Comparison of ENCODE assay signal across 16 cellular contexts in the genomic region with DNA sequence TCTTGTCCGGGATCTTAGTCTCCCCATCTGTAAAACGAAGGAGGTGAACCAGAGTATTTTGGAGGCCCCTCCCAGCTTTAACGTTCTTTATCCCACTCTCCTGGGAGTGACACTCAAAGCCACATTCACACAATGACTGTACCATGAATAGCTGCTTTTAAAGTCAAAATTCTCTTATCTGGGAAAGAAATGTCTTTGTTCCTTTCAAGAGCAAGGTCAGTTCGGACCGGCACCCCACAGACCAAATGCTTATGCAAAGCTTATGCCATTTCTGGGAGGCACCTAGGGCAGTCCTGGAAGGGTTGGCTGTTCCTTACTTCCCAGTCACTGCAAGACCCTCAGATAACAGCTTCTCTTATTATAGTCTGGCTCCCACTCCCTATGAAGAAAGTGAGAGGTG. TPM values are rescaled to one million over a fixed set of nuclear protein-coding genes. Genes with fewer than 3 reads are reported as not detected.
A peak's percentile ranks its signal among the peaks of the same experiment; 100 is the strongest.
DNase-seq lines count a peak whose midpoint lies in the region; ATAC-seq and TF ChIP-seq lines count a peak whose summit lies in the region.
"Had no signal": no experiment of that assay in that cellular context is flagged by ENCODE, and none has a peak within 500 bp of the region (broad histone marks: within the 10 kb centered on the region; RNA-seq: fewer than 3 reads in every experiment).

No MANE protein-coding gene starts in this region.

- no peak for TF ChIP-seq POLR2A in ovary (IDR thresholded peaks at IDR 0.05)

- no peak overlapping the region for H3K27ac ChIP-seq in neural progenitor cell
- no peak overlapping the region for H3K27ac ChIP-seq in ovary
- no peak overlapping the region for H3K27ac ChIP-seq in hepatocyte
- H3K27ac ChIP-seq: GM23248 had no signal

- H4K20me1 ChIP-seq in neural progenitor cell (ENCODE audit: low read depth) = no peaks in the 10 kb centered on the region
- no peaks in the 10 kb centered on the region for H4K20me1 ChIP-seq in hepatocyte (ENCODE audit: insufficient read depth, poor library complexity, severe bottlenecking)

- no peak overlapping the region for H3K9ac ChIP-seq in neural progenitor cell
- H3K9ac ChIP-seq: GM23248 had no signal

- H3K36me3 Mint-ChIP-seq in WTC11 = no peaks in the 10 kb centered on the region
- H3K36me3 Mint-ChIP-seq in neural progenitor cell = peaks cover 4% of the 10 kb centered on the region

- H2AFZ ChIP-seq in neural progenitor cell (replicated peaks) (no peak overlapping the region), hepatocyte (no peak overlapping the region)
- H2AFZ ChIP-seq: GM23248 had no signal

- CTCF ChIA-PET in WTC11 (lab: Charles Lee) = interaction anchor here (0.7 to 1.2 kb wide), 9 partner anchors 9 to 370 kb away, joined by 3 to 4 read pairs (median 3); no protein-coding TSS in a partner anchor

- 46 to 57% (median 52%) methylated on average over 5 of the region's 5 CpGs for WGBS in ovary, 3 donors
- 66% methylated on average over 5 of the region's 5 CpGs for WGBS in hepatocyte (ENCODE audit: low lambda C conversion rate, missing lambda C conversion rate)

- ATAC-seq in WTC11 = peak; percentile 80
- no peak for ATAC-seq in HG02981 (IDR thresholded peaks at IDR 0.05; ENCODE audit: unreplicated experiment)

- H3K4me3 ChIP-seq in HAP-1 (no peak overlapping the region), neural progenitor cell (no peak overlapping the region), ovary (no peak overlapping the region), hepatocyte (no peak overlapping the region)
- H3K4me3 ChIP-seq: GM23248 had no signal

- H3K4me3 Mint-ChIP-seq in WTC11 = peak overlapping the region; percentile 5; the same call in 1 of the 2 replicates
- H3K4me3 Mint-ChIP-seq in neural progenitor cell = peak overlapping the region; percentile 17
- H3K4me3 Mint-ChIP-seq: CD4-positive, alpha-beta T cell had no signal

- H3K79me2 ChIP-seq in neural progenitor cell (ENCODE audit: low read depth) (no peaks in the 10 kb centered on the region), hepatocyte (no peaks in the 10 kb centered on the region)

- intact Hi-C loops in ovary (cut with DNase I) = no loop called here

- peaks cover 34% of the 10 kb centered on the region for H3K4me1 Mint-ChIP-seq in WTC11
- peaks cover 63% of the 10 kb centered on the region for H3K4me1 Mint-ChIP-seq in neural progenitor cell

- H3K9me3 ChIP-seq in HAP-1 (no peaks in the 10 kb centered on the region), neural progenitor cell (ENCODE audit: low read depth) (no peaks in the 10 kb centered on the region), ovary (no peaks in the 10 kb centered on the region), hepatocyte (ENCODE audit: low read depth) (no peaks in the 10 kb centered on the region)
- H3K9me3 ChIP-seq: BE2C, Caco-2 had no signal

- in situ Hi-C loops in HAP-1 (cut with MboI; ENCODE audit: low sequenced_read_pairs) = no loop called here

- 0 out of 2 replicates have a peak overlapping the region, but pooled peaks have one; percentile 27 for H3K27ac Mint-ChIP-seq in WTC11
- H3K27ac Mint-ChIP-seq in neural progenitor cell = peak overlapping the region; percentile 67
- H3K27ac Mint-ChIP-seq: CD4-positive, alpha-beta T cell had no signal

- no peak for TF ChIP-seq EP300 in ovary (IDR thresholded peaks at IDR 0.05)

- H3K36me3 ChIP-seq in HAP-1 (replicated peaks) (no peaks in the 10 kb centered on the region), neural progenitor cell (no peaks in the 10 kb centered on the region), ovary (no peaks in the 10 kb centered on the region), hepatocyte (replicated peaks; ENCODE audit: insufficient read depth, low read depth) (no peaks in the 10 kb centered on the region)
- H3K36me3 ChIP-seq: BE2C had no signal

- peak; percentile 70 to 84 for DNase-seq in HAP-1 (ENCODE audit: low spot score in 2 of 2)
- DNase-seq in WTC11 (ENCODE audit: low spot score) = no peak
- DNase-seq in iPS-NIHi11 (ENCODE audit: low spot score) = peak; percentile 21
- no peak for DNase-seq in neural progenitor cell (ENCODE audit: low spot score)
- DNase-seq in ovary = no peak
- no peak for DNase-seq in hepatocyte (ENCODE audit: low spot score)
- DNase-seq in NCI-H1092 (lab: John Stamatoyannopoulos, UW) = no peak
- DNase-seq: ACHN; BE2C; C1 segment of cervical spinal cord; Caco-2; CD4-positive, alpha-beta T cell; GM23248; HCEC 1CT; KG1 had no signal

- no peaks in the 10 kb centered on the region for H3F3A ChIP-seq in neural progenitor cell (ENCODE audit: low read depth)

- no peaks in the 10 kb centered on the region for H3K9me2 ChIP-seq in hepatocyte (replicated peaks; ENCODE audit: insufficient read depth)

- POLR2A ChIA-PET in WTC11 (lab: Charles Lee) = no interaction called here

- H3K27me3 Mint-ChIP-seq in WTC11 (ENCODE audit: low read depth) = no peaks in the 10 kb centered on the region
- peaks cover 8% of the 10 kb centered on the region for H3K27me3 Mint-ChIP-seq in neural progenitor cell (ENCODE audit: insufficient read depth, low read depth)
- H3K27me3 Mint-ChIP-seq: CD4-positive, alpha-beta T cell had no signal

- peaks cover 22% of the 10 kb centered on the region for H3K4me1 ChIP-seq in HAP-1
- peaks cover 30% of the 10 kb centered on the region for H3K4me1 ChIP-seq in neural progenitor cell
- peaks cover 2% of the 10 kb centered on the region for H3K4me1 ChIP-seq in ovary (ENCODE audit: insufficient read depth)
- no peaks in the 10 kb centered on the region for H3K4me1 ChIP-seq in hepatocyte (ENCODE audit: insufficient read depth)
- H3K4me1 ChIP-seq: BE2C, Caco-2 had no signal

- peaks cover 11% of the 10 kb centered on the region for H3K9me3 Mint-ChIP-seq in WTC11
- H3K9me3 Mint-ChIP-seq in neural progenitor cell = peaks cover 6% of the 10 kb centered on the region
- H3K9me3 Mint-ChIP-seq: CD4-positive, alpha-beta T cell had no signal

- TF ChIP-seq CTCF in WTC11 (IDR thresholded peaks at IDR 0.05) (no peak), neural progenitor cell (IDR thresholded peaks at IDR 0.05) (no peak), ovary (IDR thresholded peaks at IDR 0.05) (no peak), hepatocyte (IDR thresholded peaks at IDR 0.05; ENCODE audit: poor library complexity) (no peak)

- H3K27me3 ChIP-seq in HAP-1 (ENCODE audit: low read depth) = no peaks in the 10 kb centered on the region
- no peaks in the 10 kb centered on the region for H3K27me3 ChIP-seq in neural progenitor cell
- no peaks in the 10 kb centered on the region for H3K27me3 ChIP-seq in ovary
- H3K27me3 ChIP-seq in hepatocyte = no peaks in the 10 kb centered on the region
- H3K27me3 ChIP-seq: BE2C had no signal

- no peak overlapping the region for H3K4me2 ChIP-seq in neural progenitor cell
- no peak overlapping the region for H3K4me2 ChIP-seq in hepatocyte

TF ChIP-seq in WTC11, 78 proteins besides CTCF, POLR2A, EP300 and RAD21:
- TF ChIP-seq SP1 (CRISPR knock-in tag; conservative IDR thresholded peaks at IDR 0.05) = no peak
- TF ChIP-seq, protein P1, sequence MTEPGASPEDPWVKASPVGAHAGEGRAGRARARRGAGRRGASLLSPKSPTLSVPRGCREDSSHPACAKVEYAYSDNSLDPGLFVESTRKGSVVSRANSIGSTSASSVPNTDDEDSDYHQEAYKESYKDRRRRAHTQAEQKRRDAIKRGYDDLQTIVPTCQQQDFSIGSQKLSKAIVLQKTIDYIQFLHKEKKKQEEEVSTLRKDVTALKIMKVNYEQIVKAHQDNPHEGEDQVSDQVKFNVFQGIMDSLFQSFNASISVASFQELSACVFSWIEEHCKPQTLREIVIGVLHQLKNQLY (CRISPR knock-in tag; IDR thresholded peaks at IDR 0.05) = no peak
- no peak for TF ChIP-seq CREM (CRISPR knock-in tag; IDR thresholded peaks at IDR 0.05)
- no peak for TF ChIP-seq SMAD4 (CRISPR knock-in tag; IDR thresholded peaks at IDR 0.05)
- no peak for TF ChIP-seq ZNF532 (CRISPR knock-in tag; IDR thresholded peaks at IDR 0.05; ENCODE audit: borderline replicate concordance)
- no peak for TF ChIP-seq NFE2L1 (CRISPR knock-in tag; IDR thresholded peaks at IDR 0.05)
- TF ChIP-seq FOXJ3 (CRISPR knock-in tag; IDR thresholded peaks at IDR 0.05; ENCODE audit: borderline replicate concordance) = no peak
- no peak for TF ChIP-seq CBFB (CRISPR knock-in tag; IDR thresholded peaks at IDR 0.05; ENCODE audit: low read depth)
TF ChIP-seq in WTC11: peak in this region for 0.

RNA-seq across cellular contexts. Expression of gene WNT5A, which starts 53.5 kb away (rescaled TPM):
- total RNA-seq in WTC11 (2021) (4.9 to 10.6 TPM (median 5.4 TPM) in 3 replicates), neural progenitor cell (ENCODE audit: low replicate concordance) (3.3 and 5.5 TPM in 2 replicates), ovary (10 to 100 TPM; 13.1 to 26.9 (median 18.6) TPM), hepatocyte (96.0 and 129 TPM in 2 replicates)
- polyA plus RNA-seq in ovary (10 to 100 TPM; 10.1 to 12.9 TPM), hepatocyte (24.3 and 31.6 TPM in 2 replicates)

Comparison
In these comparisons a context has a peak if more than half of its experiments do, and no peak if none do; other contexts are left out.
1. DNase-seq: peak in HAP-1 (2 of 2) and iPS-NIHi11 (single experiment); none in WTC11 (single experiment), neural progenitor cell (single experiment), ovary (0 of 5), hepatocyte (single experiment) and NCI-H1092 (single experiment).